In the genomic region with DNA sequence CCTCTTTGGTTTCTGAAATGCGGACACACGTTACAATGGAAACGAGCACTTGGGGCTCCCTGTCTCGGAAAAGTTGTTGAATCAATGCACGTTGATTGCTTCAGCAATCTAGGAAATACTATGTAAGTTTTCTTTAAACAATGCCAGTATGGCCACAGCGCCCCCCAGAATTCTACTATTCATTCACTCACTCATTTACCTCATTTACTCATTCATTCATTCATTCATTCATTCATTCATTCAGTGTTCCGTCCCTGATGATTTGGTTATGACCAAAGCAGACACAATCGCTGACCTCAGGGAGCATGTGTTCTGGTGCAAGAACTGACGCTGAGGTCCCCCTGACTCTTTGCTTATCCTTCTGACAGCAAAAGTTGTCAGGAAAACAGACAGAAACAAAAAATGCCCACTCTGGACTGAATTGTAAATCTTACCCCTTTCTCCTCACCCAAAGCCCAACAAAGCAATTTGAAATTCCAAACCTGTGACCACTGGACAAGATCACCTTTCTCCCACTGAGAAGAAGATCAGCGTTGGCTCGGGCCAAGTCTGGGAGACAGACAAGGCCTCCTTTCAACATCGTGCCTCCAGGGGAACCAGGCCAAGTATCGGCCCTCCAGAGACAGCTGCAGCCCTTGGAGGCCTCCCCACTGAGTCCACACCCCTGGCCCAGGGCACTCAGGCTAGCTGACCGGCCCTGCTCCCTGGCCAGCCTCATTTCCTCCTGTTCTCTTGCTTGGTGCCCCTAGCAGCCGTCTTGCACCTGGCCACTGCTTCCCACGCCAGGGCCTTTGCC, we compare ENCODE assay signal across 1 cellular context.
TF ChIP-seq lines count a peak whose summit lies in the region.

No MANE protein-coding gene starts in this region.

TF ChIP-seq in K562, 482 proteins besides CTCF, POLR2A, EP300 and RAD21:
- peak; percentile 90 for TF ChIP-seq ZNF24 (IDR thresholded peaks at IDR 0.05)
- TF ChIP-seq ZSCAN29 (IDR thresholded peaks at IDR 0.05) = no peak
- TF ChIP-seq BHLHE40 (IDR thresholded peaks at IDR 0.05; ENCODE audit: low read length) = no peak
